15 cellular contexts compared by ENCODE assay signal in genomic region chr6:32659856-32660595, GRCh38. TPM values are rescaled to one million over a fixed set of nuclear protein-coding genes. Genes with fewer than 3 reads are reported as not detected.
DNase-seq lines count a peak whose midpoint lies in the region; ATAC-seq lines count a peak whose summit lies in the region.
"Had no signal": no experiment of that assay in that cellular context is flagged by ENCODE, and none has a peak within 500 bp of the region (broad histone marks: within the 10 kb centered on the region; RNA-seq: fewer than 3 reads in every experiment).

No MANE protein-coding gene starts in this region.

- DNase-seq in memory B cell (ENCODE audit: low spot score in 2 of 2) (no peak), amygdala (lab: John Stamatoyannopoulos, UW) (no peak), SK-N-DZ (ENCODE audit: low spot score) (no peak), NCI-H2196 (lab: John Stamatoyannopoulos, UW; ENCODE audit: unreplicated experiment) (no peak)
- DNase-seq: brain microvascular endothelial cell, foreskin keratinocyte, GOT3, IMR-90, NCI-H1436 treated with DMSO at 0.1 percent for 48 hours, NCI-H510A treated with DMSO at 0.1 percent for 48 hours, small intestine had no signal

- peaks cover 2% of the 10 kb centered on the region for H3K9me3 Mint-ChIP-seq in memory B cell

- H3K4me1 Mint-ChIP-seq in memory B cell: peaks cover 60% of the 10 kb centered on the region

- H3K36me3 Mint-ChIP-seq in memory B cell: peaks cover 58% of the 10 kb centered on the region

- H3K27ac Mint-ChIP-seq in memory B cell: peak overlapping the region; percentile 84

- ATAC-seq in GM18517 (IDR thresholded peaks at IDR 0.05; ENCODE audit: unreplicated experiment) (peak; percentile 71), GM21723 (IDR thresholded peaks at IDR 0.05; ENCODE audit: unreplicated experiment) (peak; percentile 68), HG03439 (IDR thresholded peaks at IDR 0.05; ENCODE audit: unreplicated experiment) (peak; percentile 58), memory B cell (ENCODE audit: low read depth) (peak; percentile 34)
- ATAC-seq: foreskin keratinocyte, Panc1 had no signal

- H3K27me3 Mint-ChIP-seq in memory B cell: no peaks in the 10 kb centered on the region

- H3K4me3 Mint-ChIP-seq in memory B cell: peak overlapping the region; percentile 80

RNA-seq across cellular contexts. Expression of gene HLA-DQB1, which starts 6.4 kb away (rescaled TPM):
- polyA plus RNA-seq in SK-N-DZ (2014; cell fraction: cytosol; rRNA removed): not detected in 2 replicates
- polyA plus RNA-seq in SK-N-DZ (2014; cell fraction: nucleus; rRNA removed): not detected in 2 replicates
- polyA plus RNA-seq: IMR-90 had no signal

RNA-seq across cellular contexts. Expression of gene HLA-DQA1, which starts 22.8 kb away (rescaled TPM):
- not detected in 2 replicates for polyA plus RNA-seq in SK-N-DZ (2014; cell fraction: cytosol; rRNA removed)
- not detected in 2 replicates for polyA plus RNA-seq in SK-N-DZ (2014; cell fraction: nucleus; rRNA removed)
- polyA plus RNA-seq: foreskin keratinocyte, IMR-90 had no signal
